In the genomic region with DNA sequence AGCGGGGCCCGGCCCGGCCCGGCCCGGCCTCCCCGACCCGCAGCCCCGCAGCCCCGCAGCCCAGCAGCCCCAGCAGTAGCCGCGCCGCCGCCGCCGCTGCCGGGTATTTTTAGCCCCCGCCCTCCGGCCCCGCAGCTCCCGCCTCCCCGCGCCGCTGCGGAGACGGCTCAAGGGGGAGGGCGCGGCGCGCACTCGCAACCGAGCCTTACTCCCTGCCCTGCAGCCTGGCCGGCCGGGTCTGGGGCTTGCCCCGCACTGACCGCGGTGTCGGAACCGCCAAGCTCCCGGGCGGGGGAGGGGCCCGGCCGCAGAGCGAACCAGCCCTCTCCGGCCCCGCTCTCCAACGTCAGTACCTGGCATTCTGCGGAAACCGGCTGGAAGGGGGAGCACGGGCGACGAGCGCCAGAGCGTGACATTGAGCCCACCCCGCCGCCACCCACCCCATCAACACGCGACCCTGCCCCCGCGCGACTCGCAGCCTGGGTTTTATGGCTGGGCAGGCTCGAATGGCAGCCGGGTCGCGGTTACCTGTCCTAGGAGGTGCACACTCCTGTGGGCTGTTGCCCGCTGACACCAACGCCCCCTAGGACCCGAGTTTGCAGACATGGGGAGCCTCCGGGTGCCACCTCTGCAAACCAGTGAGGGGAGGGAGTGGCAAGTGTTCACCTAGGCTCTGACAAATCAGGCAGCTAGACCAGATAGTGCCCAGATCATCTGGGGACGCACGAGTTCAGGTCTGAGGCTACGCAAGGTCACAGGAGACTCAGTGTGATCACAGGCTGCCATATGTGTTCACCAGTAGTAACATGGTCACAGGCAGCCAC, we compare ENCODE assay signal across 8 cellular contexts.
DNase-seq lines count a peak whose midpoint lies in the region; ATAC-seq and TF ChIP-seq lines count a peak whose summit lies in the region.

Gene ACSL6, minus strand, starts transcription at position 98 of the 824 bp plus-strand sequence. CDS start 105 bp downstream, outside the sequence.

- DNase-seq in GM20000 (ENCODE audit: low spot score), result peak; percentile 35
- peak; percentile 48 for DNase-seq in T-helper 9 cell
- DNase-seq in cardiac fibroblast (ENCODE audit: low read depth in 2 of 2), result no peak
- DNase-seq in islet precursor cell, result peak; percentile 64
- DNase-seq in stimulated activated CD4-positive, alpha-beta T cell treated with anti-CD3 and anti-CD28 coated beads, Interleukin-15, amount 100 ng/mL, for 24 hours, result peak; percentile 47
- no peak for DNase-seq in KG1 (lab: John Stamatoyannopoulos, UW)
- no peak for DNase-seq in HCEC 1CT

- no peak for TF ChIP-seq CTCF in GM20000 (IDR thresholded peaks at IDR 0.05; ENCODE audit: extremely low read depth, missing control alignments)
- no peak for TF ChIP-seq CTCF in cardiac fibroblast (IDR thresholded peaks at IDR 0.05; ENCODE audit: low read depth, low read length)

- no peak for ATAC-seq in HG03280 (IDR thresholded peaks at IDR 0.05; ENCODE audit: unreplicated experiment)

- H3K4me3 ChIP-seq in cardiac fibroblast (replicated peaks in 1 of 2; ENCODE audit: low read depth in 2 of 2, low read length in 2 of 2), result peak within 1 kb of the TSS; percentile 39 to 53

Comparison
In these comparisons a context has a peak if more than half of its experiments do, and no peak if none do; other contexts are left out.
1. DNase-seq: peak in GM20000 (single experiment), T-helper 9 cell (single experiment), islet precursor cell (single experiment) and stimulated activated CD4-positive, alpha-beta T cell treated with anti-CD3 and anti-CD28 coated beads, Interleukin-15, amount 100 ng/mL, for 24 hours (single experiment); none in cardiac fibroblast (0 of 2), KG1 (single experiment) and HCEC 1CT (single experiment).